Comparison of ENCODE assay signal across 1 cellular context in genomic region chr10:44988957-44989620, GRCh38.
TF ChIP-seq lines count a peak whose summit lies in the region.

No MANE protein-coding gene starts in this region.

TF ChIP-seq in HepG2, 621 proteins besides CTCF, POLR2A, EP300 and RAD21:
- 0 out of 2 replicates have a peak, but pooled peaks have one; percentile 14 for TF ChIP-seq ZNF687 (CRISPR knock-in tag; IDR thresholded peaks at IDR 0.05)
- no peak for TF ChIP-seq ZNF549 (CRISPR knock-in tag; IDR thresholded peaks at IDR 0.05)
- TF ChIP-seq ZNF367 (CRISPR knock-in tag; IDR thresholded peaks at IDR 0.05; ENCODE audit: borderline replicate concordance) = no peak
